ENCODE assay signal across 17 cellular contexts in the genomic region with DNA sequence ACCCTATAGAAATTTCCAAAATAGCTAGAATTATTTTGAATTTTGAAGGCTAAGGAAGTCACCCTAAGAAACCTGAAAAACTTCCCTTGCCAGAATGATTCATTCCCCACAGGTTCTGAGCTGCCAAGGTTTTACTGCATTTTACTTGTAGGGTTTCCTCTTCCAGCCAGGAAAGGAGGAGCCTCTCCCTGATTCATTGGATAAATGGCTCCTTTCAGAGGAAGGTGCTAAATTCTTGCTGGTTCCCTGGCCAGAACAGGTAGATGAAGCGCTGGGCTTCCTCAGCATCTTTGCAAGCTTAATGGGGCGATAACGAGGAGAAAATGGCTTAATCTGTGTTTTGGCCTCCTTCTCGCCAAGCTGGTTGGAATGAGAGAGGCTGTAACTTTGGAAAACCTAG.
DNase-seq lines count a peak whose midpoint lies in the region; ATAC-seq, FAIRE-seq and TF ChIP-seq lines count a peak whose summit lies in the region.
"Had no signal": no experiment of that assay in that cellular context is flagged by ENCODE, and none has a peak within 500 bp of the region (broad histone marks: within the 10 kb centered on the region; RNA-seq: fewer than 3 reads in every experiment).

No MANE protein-coding gene starts in this region.

- BruUV-seq in Calu3 (replicated peaks; lab: Mats Ljungman, UMichigan) (no TSS peak), OCI-LY7 (replicated peaks; lab: Mats Ljungman, UMichigan) (no TSS peak), A673 (replicated peaks; lab: Mats Ljungman, UMichigan) (no TSS peak)

- H4K20me1 ChIP-seq in OCI-LY7 (ENCODE audit: insufficient read depth, low read length) = no peaks in the 10 kb centered on the region

- no peaks in the 10 kb centered on the region for H3K36me3 Mint-ChIP-seq in Calu3 (ENCODE audit: insufficient read depth, unreplicated experiment)

- H2AFZ ChIP-seq in OCI-LY7 (ENCODE audit: low read length) = no peak overlapping the region

- H3K27me3 ChIP-seq in bronchial epithelial cell (ENCODE audit: control insufficient read depth, insufficient read depth, low read length) = no peaks in the 10 kb centered on the region
- H3K27me3 ChIP-seq in mesendoderm (ENCODE audit: insufficient read depth, low read length, poor library complexity) = no peaks in the 10 kb centered on the region
- no peaks in the 10 kb centered on the region for H3K27me3 ChIP-seq in right cardiac atrium (ENCODE audit: control insufficient read depth, insufficient read depth)
- peaks cover 22% of the 10 kb centered on the region for H3K27me3 ChIP-seq in A673 (replicated peaks; ENCODE audit: insufficient read depth, low read depth, low read length, poor library complexity)
- H3K27me3 ChIP-seq: neutrophil, right atrium auricular region, transverse colon had no signal

- H3K9me3 Mint-ChIP-seq in Calu3 (ENCODE audit: low read depth, unreplicated experiment) = no peaks in the 10 kb centered on the region
- H3K9me3 Mint-ChIP-seq: effector memory CD8-positive, alpha-beta T cell had no signal

- no peak overlapping the region for H3K23ac ChIP-seq in mesendoderm (ENCODE audit: low read length)

- no peak overlapping the region for H4K5ac ChIP-seq in mesendoderm (ENCODE audit: low read length)

- peak overlapping the region; percentile 53 for H3K27ac ChIP-seq in mesendoderm (ENCODE audit: low read depth, low read length)
- H3K27ac ChIP-seq in OCI-LY7 (ENCODE audit: low read depth, low read length, poor library complexity, severe bottlenecking) = no peak overlapping the region
- H3K27ac ChIP-seq in right cardiac atrium (ENCODE audit: low read length) = no peak overlapping the region
- no peak overlapping the region for H3K27ac ChIP-seq in A673 (ENCODE audit: low read depth, low read length, poor library complexity, severe bottlenecking)
- H3K27ac ChIP-seq: neutrophil, right atrium auricular region, transverse colon had no signal

- no CpG with 5 or more reads among the region's 4 CpGs for WGBS in mesendoderm (ENCODE audit: extremely low coverage, insufficient coverage, low lambda C conversion rate)
- WGBS in right cardiac atrium = 73% methylated on average over 4 of the region's 4 CpGs

- no peak overlapping the region for H3K56ac ChIP-seq in mesendoderm (ENCODE audit: low read length)

- H3K79me1 ChIP-seq in mesendoderm (ENCODE audit: low read length) = no peaks in the 10 kb centered on the region

- H3K36me3 ChIP-seq in bronchial epithelial cell (ENCODE audit: control insufficient read depth, insufficient read depth, low read length) (no peaks in the 10 kb centered on the region), mesendoderm (ENCODE audit: control insufficient read depth, insufficient read depth, low read length) (no peaks in the 10 kb centered on the region), OCI-LY7 (ENCODE audit: insufficient read depth, low read length) (no peaks in the 10 kb centered on the region), A673 (ENCODE audit: insufficient read depth, low read length, poor library complexity, severe bottlenecking) (no peaks in the 10 kb centered on the region)
- H3K36me3 ChIP-seq: neutrophil, right atrium auricular region, transverse colon had no signal

- no peak for FAIRE-seq in bronchial epithelial cell (lab: Jason Lieb, UNC)

- POLR2A ChIA-PET in OCI-LY7 (lab: Charles Lee) (no interaction called here), A673 (lab: Charles Lee; ENCODE audit: low non-redundant PET) (no interaction called here)

- H3K27ac Mint-ChIP-seq in Calu3 (ENCODE audit: unreplicated experiment) = no peak overlapping the region
- H3K27ac Mint-ChIP-seq: effector memory CD8-positive, alpha-beta T cell had no signal

- H3K27me3 Mint-ChIP-seq in Calu3 (ENCODE audit: unreplicated experiment) = no peaks in the 10 kb centered on the region

- H2BK120ac ChIP-seq in mesendoderm (ENCODE audit: low read depth, low read length) = no peak overlapping the region

- H3K9me3 ChIP-seq in OCI-LY7 (ENCODE audit: low read length) (no peaks in the 10 kb centered on the region), right cardiac atrium (ENCODE audit: control insufficient read depth, low read length) (no peaks in the 10 kb centered on the region), A673 (ENCODE audit: low read depth, low read length, poor library complexity, severe bottlenecking) (no peaks in the 10 kb centered on the region)
- H3K9me3 ChIP-seq: neutrophil, right atrium auricular region, transverse colon had no signal

- no peak overlapping the region for H2BK15ac ChIP-seq in mesendoderm (replicated peaks; ENCODE audit: low read depth)

- H3K9ac ChIP-seq in mesendoderm (ENCODE audit: low read length) = no peak overlapping the region

- no peak overlapping the region for H2AK5ac ChIP-seq in mesendoderm (ENCODE audit: low read length)

- H3K79me2 ChIP-seq in mesendoderm (ENCODE audit: control insufficient read depth, insufficient read depth, low read length) = no peaks in the 10 kb centered on the region
- no peaks in the 10 kb centered on the region for H3K79me2 ChIP-seq in OCI-LY7 (ENCODE audit: insufficient read depth, low read depth, low read length)

- H2BK5ac ChIP-seq in mesendoderm (ENCODE audit: low read length) = no peak overlapping the region

- H3K4ac ChIP-seq in mesendoderm (ENCODE audit: low read depth, low read length) = no peak overlapping the region

- no peak overlapping the region for H3K4me3 Mint-ChIP-seq in Calu3 (ENCODE audit: low read depth, unreplicated experiment)
- H3K4me3 Mint-ChIP-seq: effector memory CD8-positive, alpha-beta T cell had no signal

- no peak overlapping the region for H3K18ac ChIP-seq in mesendoderm (ENCODE audit: low read length)

- H3K4me1 ChIP-seq in mesendoderm (ENCODE audit: control insufficient read depth, low read depth, low read length) (peaks cover 29% of the 10 kb centered on the region), OCI-LY7 (ENCODE audit: insufficient read depth, low read length, poor library complexity, severe bottlenecking) (no peaks in the 10 kb centered on the region), right cardiac atrium (ENCODE audit: control insufficient read depth, insufficient read depth, low read length) (no peaks in the 10 kb centered on the region), A673 (ENCODE audit: insufficient read depth, low read length, poor library complexity, severe bottlenecking) (no peaks in the 10 kb centered on the region)
- H3K4me1 ChIP-seq: right atrium auricular region had no signal

- intact Hi-C loops in Calu3 (cut with micrococcal nuclease; ENCODE audit: unreplicated experiment) (no loop called here), OCI-LY7 (cut with micrococcal nuclease; ENCODE audit: unreplicated experiment) (no loop called here), right cardiac atrium (cut with DNase I) (no loop called here), A673 (cut with micrococcal nuclease; ENCODE audit: unreplicated experiment) (no loop called here)

- H3K4me1 Mint-ChIP-seq in Calu3 (ENCODE audit: low read depth, unreplicated experiment) = peaks cover 16% of the 10 kb centered on the region

- TF ChIP-seq CTCF in Calu3 (IDR thresholded peaks at IDR 0.05; ENCODE audit: unreplicated experiment) = no peak
- TF ChIP-seq CTCF in bronchial epithelial cell (IDR thresholded peaks at IDR 0.05; ENCODE audit: insufficient read depth, low read length, severe bottlenecking) = no peak
- no peak for TF ChIP-seq CTCF in OCI-LY7 (conservative IDR thresholded peaks at IDR 0.05; ENCODE audit: low read length)
- TF ChIP-seq CTCF in foreskin fibroblast (IDR thresholded peaks at IDR 0.05; ENCODE audit: low read depth, low read length) = no peak
- TF ChIP-seq CTCF in A673 (conservative IDR thresholded peaks at IDR 0.05; ENCODE audit: low read depth, low read length) = no peak

- no peak overlapping the region for H3K4me3 ChIP-seq in bronchial epithelial cell (ENCODE audit: low read depth, low read length)
- no peak overlapping the region for H3K4me3 ChIP-seq in mesendoderm (ENCODE audit: low read length)
- no peak overlapping the region for H3K4me3 ChIP-seq in OCI-LY7 (ENCODE audit: low read depth, low read length, poor library complexity, severe bottlenecking)
- no peak overlapping the region for H3K4me3 ChIP-seq in right cardiac atrium (ENCODE audit: low read length)
- H3K4me3 ChIP-seq in foreskin fibroblast (ENCODE audit: low read depth in 1 of 2, low read length in 2 of 2) = no peak overlapping the region
- no peak overlapping the region for H3K4me3 ChIP-seq in A673 (ENCODE audit: low read depth, low read length, poor library complexity, severe bottlenecking)
- H3K4me3 ChIP-seq: right atrium auricular region, transverse colon had no signal

- CTCF ChIA-PET in Calu3 (lab: Charles Lee) = no interaction called here
- CTCF ChIA-PET in OCI-LY7 (lab: Charles Lee; ENCODE audit: unreplicated experiment) = no interaction called here
- CTCF ChIA-PET in A673 (lab: Charles Lee) = no interaction called here

- no peak overlapping the region for H4K8ac ChIP-seq in mesendoderm (ENCODE audit: low read depth, low read length)

- no peak for ATAC-seq in right cardiac atrium
- ATAC-seq: effector memory CD8-positive, alpha-beta T cell; stimulated activated naive CD8-positive, alpha-beta T cell treated with anti-CD3 and anti-CD28 coated beads, Interleukin-15, Interleukin-2, amounts not matched to agents 100 U/mL and 50 U/mL, for 24 hours had no signal

- H3K4me2 ChIP-seq in mesendoderm (ENCODE audit: low read length) (no peak overlapping the region), OCI-LY7 (ENCODE audit: low read length) (no peak overlapping the region)

- DNase-seq in Calu3 (peak; percentile 17), NCI-H1105 (lab: John Stamatoyannopoulos, UW) (peak; percentile 14), bronchial epithelial cell (ENCODE audit: low read depth) (peak; percentile 91), mesendoderm (peak; percentile 99), OCI-LY7 (ENCODE audit: low spot score) (no peak), right cardiac atrium (no peak), foreskin fibroblast (no peak), A673 (ENCODE audit: low spot score) (no peak)
- DNase-seq: activated effector memory CD4-positive, alpha-beta T cell treated with Interleukin-2 at 50 U/mL for 16 hours; DMS153; effector memory CD8-positive, alpha-beta T cell; hypothalamus; NCI-H2081; stimulated activated naive CD8-positive, alpha-beta T cell treated with anti-CD3 and anti-CD28 coated beads, Interleukin-15, Interleukin-2, amounts not matched to agents 100 U/mL and 50 U/mL, for 24 hours; transverse colon had no signal

- no peaks in the 10 kb centered on the region for H3K9me2 ChIP-seq in OCI-LY7 (ENCODE audit: insufficient read depth, low read length)

Comparison
In these comparisons a context has a peak if more than half of its experiments do, and no peak if none do; other contexts are left out.
1. DNase-seq: peak in Calu3 (single experiment), NCI-H1105 (single experiment), bronchial epithelial cell (single experiment) and mesendoderm (single experiment); none in OCI-LY7 (single experiment), right cardiac atrium (0 of 3), foreskin fibroblast (0 of 2) and A673 (single experiment).